ENCODE assay signal across 11 cellular contexts in the genomic region with DNA sequence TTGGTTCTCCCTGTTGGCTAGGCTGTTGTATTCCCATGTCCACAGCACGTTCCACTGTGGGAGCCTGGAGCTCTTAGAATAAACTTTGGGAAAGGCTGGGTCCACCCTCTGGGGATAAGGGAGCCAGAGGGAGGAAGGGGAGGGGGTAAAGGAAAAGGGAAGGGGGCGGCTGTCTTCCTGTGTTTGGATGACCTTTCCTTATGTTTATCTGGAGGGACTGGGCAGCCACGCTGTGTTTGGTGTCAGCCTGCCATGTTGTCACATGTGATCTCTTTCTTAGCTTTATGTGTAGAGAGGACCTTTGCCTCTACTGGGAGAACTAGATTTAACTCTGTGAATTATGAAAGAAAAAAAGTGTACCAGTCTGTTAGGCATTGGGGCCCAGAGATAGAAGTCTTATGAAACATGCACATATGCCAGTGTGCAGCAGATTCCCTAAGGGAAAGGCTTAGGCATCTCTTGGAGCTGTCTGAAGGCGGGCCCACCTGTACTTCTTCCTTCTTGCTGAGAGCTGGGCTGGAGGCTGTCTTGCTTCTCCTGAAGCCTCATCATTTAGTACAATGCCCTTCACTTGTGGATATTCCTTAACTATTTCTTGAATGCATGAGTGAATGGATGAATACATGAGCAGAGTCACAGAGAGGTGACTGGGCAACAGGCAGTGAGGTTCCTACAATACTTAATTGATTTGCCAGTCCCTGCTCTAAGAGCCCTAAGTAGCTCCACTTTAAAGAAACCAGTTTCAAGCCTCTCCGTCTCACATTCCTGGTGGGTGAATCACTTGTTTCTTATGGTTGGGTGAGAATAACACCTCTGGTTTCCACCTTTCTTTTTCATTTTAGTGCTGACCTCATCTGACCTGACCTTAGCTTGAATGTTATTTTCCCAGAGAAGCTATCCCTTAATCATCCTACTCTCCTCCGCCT.
DNase-seq lines count a peak whose midpoint lies in the region; ATAC-seq and TF ChIP-seq lines count a peak whose summit lies in the region.
"Had no signal": no experiment of that assay in that cellular context is flagged by ENCODE, and none has a peak within 500 bp of the region (broad histone marks: within the 10 kb centered on the region; RNA-seq: fewer than 3 reads in every experiment).

No MANE protein-coding gene starts in this region.

- H3K4me1 ChIP-seq in foreskin keratinocyte (peaks cover 35% of the 10 kb centered on the region), parathyroid adenoma (peaks cover 4% of the 10 kb centered on the region)
- no peaks in the 10 kb centered on the region for H3K4me1 ChIP-seq in CD8-positive, alpha-beta T cell (ENCODE audit: insufficient read depth, low read length)

- H2AFZ ChIP-seq in parathyroid adenoma = peak overlapping the region; percentile 42

- TF ChIP-seq CTCF in foreskin keratinocyte (conservative IDR thresholded peaks at IDR 0.05) (no peak), parathyroid adenoma (IDR thresholded peaks at IDR 0.05) (no peak)
- no peak for TF ChIP-seq CTCF in CD8-positive, alpha-beta T cell (IDR thresholded peaks at IDR 0.05)

- peak; percentile 82 for ATAC-seq in foreskin keratinocyte
- ATAC-seq in GM21619 (IDR thresholded peaks at IDR 0.05; ENCODE audit: unreplicated experiment) = no peak
- no peak for ATAC-seq in stimulated activated naive B cell treated with anti-CD40 and anti-IgM and Interleukin-4, amounts not matched to agents 10 μg/mL and 1 μg/mL and 100 μg/mL, for 72 hours (replicated peaks)
- no peak for ATAC-seq in CD8-positive, alpha-beta T cell

- no peaks in the 10 kb centered on the region for H3K79me2 ChIP-seq in parathyroid adenoma

- H3K27me3 Mint-ChIP-seq in stimulated activated naive B cell treated with anti-CD40 and anti-IgM and Interleukin-4, amounts not matched to agents 10 μg/mL and 1 μg/mL and 100 μg/mL, for 72 hours = peaks cover 22 to 30% of the 10 kb centered on the region in 2 donors
- H3K27me3 Mint-ChIP-seq in immature natural killer cell (ENCODE audit: low read depth in 3 of 3) = peaks cover 0 to 2% (median 0%) of the 10 kb centered on the region in 3 donors
- H3K27me3 Mint-ChIP-seq in CD8-positive, alpha-beta T cell (ENCODE audit: low read depth) = peaks cover 13% of the 10 kb centered on the region

- H3K36me3 Mint-ChIP-seq in stimulated activated naive B cell treated with anti-CD40 and anti-IgM and Interleukin-4, amounts not matched to agents 10 μg/mL and 1 μg/mL and 100 μg/mL, for 72 hours = no peaks in the 10 kb centered on the region
- H3K36me3 Mint-ChIP-seq in immature natural killer cell = no peaks in the 10 kb centered on the region
- no peaks in the 10 kb centered on the region for H3K36me3 Mint-ChIP-seq in CD8-positive, alpha-beta T cell

- H3K9me3 Mint-ChIP-seq in stimulated activated naive B cell treated with anti-CD40 and anti-IgM and Interleukin-4, amounts not matched to agents 10 μg/mL and 1 μg/mL and 100 μg/mL, for 72 hours = no peaks in the 10 kb centered on the region
- H3K9me3 Mint-ChIP-seq in immature natural killer cell = no peaks in the 10 kb centered on the region
- H3K9me3 Mint-ChIP-seq in CD8-positive, alpha-beta T cell = no peaks in the 10 kb centered on the region
- H3K9me3 Mint-ChIP-seq: activated T-cell treated with anti-CD3 and anti-CD28 coated beads, Interleukin-2, amount 50 U/mL, for 24 hours had no signal

- no peak overlapping the region for H3K4me3 ChIP-seq in parathyroid adenoma (ENCODE audit: low read depth, low read length)
- no peak overlapping the region for H3K4me3 ChIP-seq in CD8-positive, alpha-beta T cell (ENCODE audit: low read depth, low read length)

- in situ Hi-C loops in SK-MEL-5 (cut with HindIII; ENCODE audit: low pct_unique_long_range_greater_than_20kb, low sequenced_read_pairs) = no loop called here

- DNase-seq in ELF-1 (ENCODE audit: low read depth, low spot score) (peak; percentile 85), SK-MEL-5 (ENCODE audit: low read depth, low spot score) (peak; percentile 14), foreskin keratinocyte (peak; percentile 95 to 98), immature natural killer cell (no peak)
- no peak for DNase-seq in stimulated activated naive B cell treated with anti-CD40 and anti-IgM and Interleukin-4, amounts not matched to agents 10 μg/mL and 1 μg/mL and 100 μg/mL, for 72 hours
- no peak for DNase-seq in CD8-positive, alpha-beta T cell
- DNase-seq: activated T-cell treated with anti-CD3 and anti-CD28 coated beads, Interleukin-2, amount 50 U/mL, for 24 hours; hypothalamus; stimulated activated CD4-positive, alpha-beta T cell treated with anti-CD3 and anti-CD28 coated beads, Interleukin-4, amount 100 ng/mL, for 4 hours had no signal

- H3K36me3 ChIP-seq in parathyroid adenoma (ENCODE audit: control insufficient read depth, insufficient read depth, low read length) = no peaks in the 10 kb centered on the region
- no peaks in the 10 kb centered on the region for H3K36me3 ChIP-seq in CD8-positive, alpha-beta T cell (ENCODE audit: insufficient read depth, low read length)

- H3K27ac ChIP-seq in foreskin keratinocyte = peak overlapping the region; percentile 85
- H3K27ac ChIP-seq in parathyroid adenoma = peak overlapping the region; percentile 12
- H3K27ac ChIP-seq in CD8-positive, alpha-beta T cell (ENCODE audit: low read depth, low read length) = no peak overlapping the region

- H3K4me3 Mint-ChIP-seq in stimulated activated naive B cell treated with anti-CD40 and anti-IgM and Interleukin-4, amounts not matched to agents 10 μg/mL and 1 μg/mL and 100 μg/mL, for 72 hours = no peak overlapping the region
- H3K4me3 Mint-ChIP-seq in immature natural killer cell = no peak overlapping the region
- H3K4me3 Mint-ChIP-seq in CD8-positive, alpha-beta T cell = no peak overlapping the region
- H3K4me3 Mint-ChIP-seq: activated T-cell treated with anti-CD3 and anti-CD28 coated beads, Interleukin-2, amount 50 U/mL, for 24 hours had no signal

- H3K4me2 ChIP-seq in parathyroid adenoma (ENCODE audit: low read length) = peak overlapping the region; percentile 19

- no peak overlapping the region for H3K27ac Mint-ChIP-seq in stimulated activated naive B cell treated with anti-CD40 and anti-IgM and Interleukin-4, amounts not matched to agents 10 μg/mL and 1 μg/mL and 100 μg/mL, for 72 hours
- H3K27ac Mint-ChIP-seq in immature natural killer cell = no peak overlapping the region
- H3K27ac Mint-ChIP-seq in CD8-positive, alpha-beta T cell = no peak overlapping the region
- H3K27ac Mint-ChIP-seq: activated T-cell treated with anti-CD3 and anti-CD28 coated beads, Interleukin-2, amount 50 U/mL, for 24 hours had no signal

- intact Hi-C loops in CD8-positive, alpha-beta T cell (cut with DNase I, micrococcal nuclease) = no loop called here

- H3K27me3 ChIP-seq in foreskin keratinocyte = no peaks in the 10 kb centered on the region
- no peaks in the 10 kb centered on the region for H3K27me3 ChIP-seq in parathyroid adenoma (ENCODE audit: control insufficient read depth, insufficient read depth, low read length)
- no peaks in the 10 kb centered on the region for H3K27me3 ChIP-seq in CD8-positive, alpha-beta T cell (ENCODE audit: insufficient read depth, low read length)

- H3K4me1 Mint-ChIP-seq in stimulated activated naive B cell treated with anti-CD40 and anti-IgM and Interleukin-4, amounts not matched to agents 10 μg/mL and 1 μg/mL and 100 μg/mL, for 72 hours = no peaks in the 10 kb centered on the region
- no peaks in the 10 kb centered on the region for H3K4me1 Mint-ChIP-seq in immature natural killer cell
- H3K4me1 Mint-ChIP-seq in CD8-positive, alpha-beta T cell (ENCODE audit: low read depth) = no peaks in the 10 kb centered on the region

- POLR2A ChIA-PET in CD8-positive, alpha-beta T cell (lab: Charles Lee) = no interaction called here

- H3K9ac ChIP-seq in parathyroid adenoma = no peak overlapping the region

- H3K9me3 ChIP-seq in parathyroid adenoma (ENCODE audit: control insufficient read depth, low read length) = no peaks in the 10 kb centered on the region
- no peaks in the 10 kb centered on the region for H3K9me3 ChIP-seq in CD8-positive, alpha-beta T cell (ENCODE audit: low read length)

- CTCF ChIA-PET in CD8-positive, alpha-beta T cell (lab: Charles Lee) = interaction anchor here (0.6 kb wide), 1 partner anchor 678 kb away, joined by 3 read pairs; no protein-coding TSS in a partner anchor

Comparison
In these comparisons a context has a peak if more than half of its experiments do, and no peak if none do; other contexts are left out.
1. DNase-seq: peak in ELF-1 (single experiment), SK-MEL-5 (single experiment) and foreskin keratinocyte (2 of 2); none in stimulated activated naive B cell treated with anti-CD40 and anti-IgM and Interleukin-4, amounts not matched to agents 10 μg/mL and 1 μg/mL and 100 μg/mL, for 72 hours (single experiment), immature natural killer cell (0 of 3) and CD8-positive, alpha-beta T cell (0 of 7).